Comparison of ENCODE assay signal across 20 cellular contexts in genomic region chr7:69645683-69646082, GRCh38. TPM values are rescaled to one million over a fixed set of nuclear protein-coding genes. Genes with fewer than 3 reads are reported as not detected.
A peak's percentile ranks its signal among the peaks of the same experiment; 100 is the strongest.
DNase-seq lines count a peak whose midpoint lies in the region; ATAC-seq and TF ChIP-seq lines count a peak whose summit lies in the region.
"Had no signal": no experiment of that assay in that cellular context is flagged by ENCODE, and none has a peak within 500 bp of the region (broad histone marks: within the 10 kb centered on the region; RNA-seq: fewer than 3 reads in every experiment).

No MANE protein-coding gene starts in this region.

- H3K23ac ChIP-seq in mesendoderm (ENCODE audit: low read length) = no peak overlapping the region

- no peak overlapping the region for H3K18ac ChIP-seq in mesendoderm (ENCODE audit: low read length)

- H3K4me2 ChIP-seq in mesendoderm (ENCODE audit: low read length) = no peak overlapping the region

- H3K4me3 ChIP-seq in HUES64 (ENCODE audit: low read length) (no peak overlapping the region), mesendoderm (ENCODE audit: low read length) (no peak overlapping the region), HAP-1 (no peak overlapping the region)
- H3K4me3 ChIP-seq: GM12878 had no signal

- no peak overlapping the region for H4K5ac ChIP-seq in mesendoderm (ENCODE audit: low read length)

- no peak overlapping the region for H3K4ac ChIP-seq in mesendoderm (ENCODE audit: low read depth, low read length)

- H3K27ac ChIP-seq in HUES64 (ENCODE audit: low read depth, low read length) (peak overlapping the region; percentile 61; the same call in 1 of the 2 replicates), mesendoderm (ENCODE audit: low read depth, low read length) (peak overlapping the region; percentile 75)
- H3K27ac ChIP-seq: C4-2B, HL-60 had no signal

- peak overlapping the region; percentile 94 for H2BK5ac ChIP-seq in mesendoderm (ENCODE audit: low read length)

- H3K36me3 ChIP-seq in HUES64 (ENCODE audit: insufficient read depth, low read length) (no peaks in the 10 kb centered on the region), mesendoderm (ENCODE audit: control insufficient read depth, insufficient read depth, low read length) (no peaks in the 10 kb centered on the region), HAP-1 (replicated peaks) (no peaks in the 10 kb centered on the region)

- H2BK15ac ChIP-seq in mesendoderm (replicated peaks; ENCODE audit: low read depth) = no peak overlapping the region

- H3K4me1 Mint-ChIP-seq in endothelial cell (ENCODE audit: unreplicated experiment) = peaks cover 59% of the 10 kb centered on the region

- H3K79me1 ChIP-seq in mesendoderm (ENCODE audit: low read length) = peaks cover 7% of the 10 kb centered on the region

- WGBS in HUES64 = 9% methylated on average over 3 of the region's 4 CpGs
- WGBS in mesendoderm (ENCODE audit: extremely low coverage, insufficient coverage, low lambda C conversion rate) = no CpG with 5 or more reads among the region's 4 CpGs

- H3K36me3 Mint-ChIP-seq in endothelial cell (ENCODE audit: low read depth, unreplicated experiment) = no peaks in the 10 kb centered on the region

- H2BK120ac ChIP-seq in mesendoderm (ENCODE audit: low read depth, low read length) = no peak overlapping the region

- peaks cover 41% of the 10 kb centered on the region for H3K27me3 ChIP-seq in HUES64 (ENCODE audit: insufficient read depth, low read length)
- no peaks in the 10 kb centered on the region for H3K27me3 ChIP-seq in mesendoderm (ENCODE audit: insufficient read depth, low read length, poor library complexity)
- no peaks in the 10 kb centered on the region for H3K27me3 ChIP-seq in HAP-1 (ENCODE audit: low read depth)

- H2AK5ac ChIP-seq in mesendoderm (ENCODE audit: low read length) = no peak overlapping the region

- H3K9me3 ChIP-seq in HUES64 (ENCODE audit: insufficient read depth, low read depth, low read length) = no peaks in the 10 kb centered on the region
- no peaks in the 10 kb centered on the region for H3K9me3 ChIP-seq in HAP-1

- peak overlapping the region; percentile 69 for H3K56ac ChIP-seq in mesendoderm (ENCODE audit: low read length)

- no peak overlapping the region for H4K8ac ChIP-seq in mesendoderm (ENCODE audit: low read depth, low read length)

- H3K4me3 Mint-ChIP-seq in endothelial cell (ENCODE audit: unreplicated experiment) = peak overlapping the region; percentile 17

- DNase-seq in ELF-1 (ENCODE audit: low read depth, low spot score) (peak; percentile 95), endothelial cell (ENCODE audit: low spot score) (no peak), mesendoderm (peak; percentile 97), HAP-1 (ENCODE audit: low spot score in 2 of 2) (no peak), HuH-7.5 (ENCODE audit: low spot score) (no peak)
- DNase-seq: DND-41, GDM1, GOT3, KG1, NCI-H1436, NCI-H226, NCI-H526, OCI-M1, RPMI8226, SIG-M5 had no signal

- TF ChIP-seq CTCF in endothelial cell (IDR thresholded peaks at IDR 0.05; ENCODE audit: unreplicated experiment) = no peak

- in situ Hi-C loops in HAP-1 (cut with MboI; ENCODE audit: low sequenced_read_pairs) = no loop called here

- peaks cover 6% of the 10 kb centered on the region for H3K27me3 Mint-ChIP-seq in endothelial cell (ENCODE audit: unreplicated experiment)

- H3K79me2 ChIP-seq in mesendoderm (ENCODE audit: control insufficient read depth, insufficient read depth, low read length) = no peaks in the 10 kb centered on the region

- no peaks in the 10 kb centered on the region for H3K9me3 Mint-ChIP-seq in endothelial cell (ENCODE audit: unreplicated experiment)

- H3K4me1 ChIP-seq in HUES64 (ENCODE audit: insufficient read depth, low read length) = peaks cover 58% of the 10 kb centered on the region
- H3K4me1 ChIP-seq in mesendoderm (ENCODE audit: control insufficient read depth, low read depth, low read length) = peaks cover 15% of the 10 kb centered on the region
- H3K4me1 ChIP-seq in HAP-1 = peaks cover 13% of the 10 kb centered on the region

- no peak for ATAC-seq in GM18868 (IDR thresholded peaks at IDR 0.05; ENCODE audit: unreplicated experiment)
- ATAC-seq: GM12878 had no signal

- H3K9ac ChIP-seq in HUES64 (ENCODE audit: low read depth, low read length) (no peak overlapping the region), mesendoderm (ENCODE audit: low read length) (no peak overlapping the region)

- H3K27ac Mint-ChIP-seq in endothelial cell (ENCODE audit: unreplicated experiment) = peak overlapping the region; percentile 92

RNA-seq across cellular contexts. Expression of gene AUTS2, which starts 47.4 kb away (rescaled TPM):
- 60.9 TPM for polyA plus RNA-seq in HUES64 (2013, experiment 1 of 2)
- polyA plus RNA-seq in HUES64 (2013, experiment 2 of 2) = 56.4 TPM
- total RNA-seq in endothelial cell (ENCODE audit: unreplicated experiment) = 103 TPM
- 36.3 TPM for polyA plus RNA-seq in mesendoderm (2013, experiment 1 of 2)
- 35.5 TPM for polyA plus RNA-seq in mesendoderm (2013, experiment 2 of 2)

Comparison
In these comparisons a context has a peak if more than half of its experiments do, and no peak if none do; other contexts are left out.
1. DNase-seq: peak in ELF-1 (single experiment) and mesendoderm (single experiment); none in endothelial cell (single experiment), HAP-1 (0 of 2) and HuH-7.5 (single experiment).